In genomic region chr16:83458612-83459011, GRCh38 we compare ENCODE assay signal across 9 cellular contexts.
DNase-seq lines count a peak whose midpoint lies in the region; ATAC-seq and TF ChIP-seq lines count a peak whose summit lies in the region.
"Had no signal": no experiment of that assay in that cellular context is flagged by ENCODE, and none has a peak within 500 bp of the region (broad histone marks: within the 10 kb centered on the region; RNA-seq: fewer than 3 reads in every experiment).

No MANE protein-coding gene starts in this region.

- intact Hi-C loops in prostate gland (cut with DNase I) (no loop called here), lower lobe of right lung (cut with DNase I) (no loop called here)

- no peaks in the 10 kb centered on the region for H3K9me2 ChIP-seq in GM23338 (ENCODE audit: insufficient read depth)

- ATAC-seq in GM21367 (IDR thresholded peaks at IDR 0.05; ENCODE audit: unreplicated experiment) (peak; percentile 74), HG03378 (IDR thresholded peaks at IDR 0.05; ENCODE audit: unreplicated experiment) (peak; percentile 82), lower lobe of right lung (no peak), GM23338 (no peak)

- no peak overlapping the region for H3K4me2 ChIP-seq in GM23338

- no peak for TF ChIP-seq POLR2A in prostate gland (IDR thresholded peaks at IDR 0.05)

- no peak overlapping the region for H3K4me3 Mint-ChIP-seq in GM23338

- H3K4me1 ChIP-seq in prostate gland (replicated peaks) (no peaks in the 10 kb centered on the region), lower lobe of right lung (no peaks in the 10 kb centered on the region), GM23338 (ENCODE audit: insufficient read depth) (no peaks in the 10 kb centered on the region)

- no peaks in the 10 kb centered on the region for H3K9me3 Mint-ChIP-seq in GM23338

- no peak for TF ChIP-seq CTCF in GM10266 (IDR thresholded peaks at IDR 0.05; ENCODE audit: control insufficient read depth, insufficient read depth, low read depth, missing control alignments)
- TF ChIP-seq CTCF in prostate gland (IDR thresholded peaks at IDR 0.05): no peak
- TF ChIP-seq CTCF in lower lobe of right lung (IDR thresholded peaks at IDR 0.05): no peak
- TF ChIP-seq CTCF in GM23338 (conservative IDR thresholded peaks at IDR 0.05; ENCODE audit: low read depth in 2 of 2): no peak

- DNase-seq in GM10266 (ENCODE audit: extremely low spot score): peak; percentile 25
- peak; percentile 34 for DNase-seq in epithelial cell of prostate (ENCODE audit: low read depth, low spot score)
- no peak for DNase-seq in OCI-M2 (lab: John Stamatoyannopoulos, UW; ENCODE audit: unreplicated experiment)
- DNase-seq in prostate gland (ENCODE audit: low spot score): no peak
- DNase-seq in lower lobe of right lung: no peak
- DNase-seq in GM23338 (ENCODE audit: low spot score): no peak

- H3K4me1 Mint-ChIP-seq in GM23338: no peaks in the 10 kb centered on the region

- H3K27ac Mint-ChIP-seq in GM23338: no peak overlapping the region

- H3F3A ChIP-seq in GM23338 (replicated peaks; ENCODE audit: low read depth): no peaks in the 10 kb centered on the region

- H3K36me3 ChIP-seq in prostate gland: no peaks in the 10 kb centered on the region
- H3K36me3 ChIP-seq in lower lobe of right lung: no peaks in the 10 kb centered on the region
- H3K36me3 ChIP-seq in GM23338 (ENCODE audit: insufficient read depth): no peaks in the 10 kb centered on the region

- no peaks in the 10 kb centered on the region for H3K79me2 ChIP-seq in GM23338 (replicated peaks; ENCODE audit: insufficient read depth)

- H3K27ac ChIP-seq in epithelial cell of prostate (no peak overlapping the region), prostate gland (no peak overlapping the region), lower lobe of right lung (no peak overlapping the region), GM23338 (ENCODE audit: low read depth) (no peak overlapping the region)

- H3K9me3 ChIP-seq in prostate gland: no peaks in the 10 kb centered on the region
- H3K9me3 ChIP-seq in lower lobe of right lung: no peaks in the 10 kb centered on the region

- H3K4me3 ChIP-seq in prostate gland (no peak overlapping the region), lower lobe of right lung (no peak overlapping the region), GM23338 (no peak overlapping the region)
- H3K4me3 ChIP-seq: lung had no signal

- 80% methylated on average over 4 of the region's 4 CpGs for WGBS in prostate gland

- H3K36me3 Mint-ChIP-seq in GM23338 (ENCODE audit: low read depth): no peaks in the 10 kb centered on the region

- no peak overlapping the region for H2AFZ ChIP-seq in GM23338

- H4K20me1 ChIP-seq in GM23338 (replicated peaks; ENCODE audit: insufficient read depth): no peaks in the 10 kb centered on the region

- no peaks in the 10 kb centered on the region for H3K27me3 Mint-ChIP-seq in GM23338 (ENCODE audit: insufficient read depth, low read depth, poor library complexity)

- no peaks in the 10 kb centered on the region for H3K27me3 ChIP-seq in prostate gland (replicated peaks; ENCODE audit: insufficient read depth)
- no peaks in the 10 kb centered on the region for H3K27me3 ChIP-seq in lower lobe of right lung (ENCODE audit: low read depth)
- H3K27me3 ChIP-seq in GM23338 (ENCODE audit: insufficient read depth): no peaks in the 10 kb centered on the region

TF ChIP-seq in GM23338, 12 proteins besides CTCF, POLR2A, EP300 and RAD21 (continues in another document):
- TF ChIP-seq NANOG (IDR thresholded peaks at IDR 0.05; ENCODE audit: borderline replicate concordance) (no peak), ETS1 (IDR thresholded peaks at IDR 0.05) (no peak), ZNF331 (CRISPR knock-in tag; IDR thresholded peaks at IDR 0.05; ENCODE audit: low read depth) (no peak), STAT1 (IDR thresholded peaks at IDR 0.05; ENCODE audit: unreplicated experiment) (no peak), EZH2 (IDR thresholded peaks at IDR 0.05; ENCODE audit: low read depth, unreplicated experiment) (no peak), EZH2phosphoT487 (IDR thresholded peaks at IDR 0.05; ENCODE audit: unreplicated experiment) (no peak), ZNF114 (CRISPR knock-in tag; IDR thresholded peaks at IDR 0.05) (no peak), REST (IDR thresholded peaks at IDR 0.05; ENCODE audit: unreplicated experiment) (no peak), POLR2AphosphoS5 (IDR thresholded peaks at IDR 0.05; ENCODE audit: low read depth) (no peak)

Comparison
In these comparisons a context has a peak if more than half of its experiments do, and no peak if none do; other contexts are left out.
1. DNase-seq: peak in GM10266 (single experiment) and epithelial cell of prostate (single experiment); none in OCI-M2 (single experiment), prostate gland (single experiment), lower lobe of right lung (single experiment) and GM23338 (single experiment).
2. ATAC-seq: peak in GM21367 (single experiment) and HG03378 (single experiment); none in lower lobe of right lung (0 of 2) and GM23338 (single experiment).